15 cellular contexts compared by ENCODE assay signal in the genomic region with DNA sequence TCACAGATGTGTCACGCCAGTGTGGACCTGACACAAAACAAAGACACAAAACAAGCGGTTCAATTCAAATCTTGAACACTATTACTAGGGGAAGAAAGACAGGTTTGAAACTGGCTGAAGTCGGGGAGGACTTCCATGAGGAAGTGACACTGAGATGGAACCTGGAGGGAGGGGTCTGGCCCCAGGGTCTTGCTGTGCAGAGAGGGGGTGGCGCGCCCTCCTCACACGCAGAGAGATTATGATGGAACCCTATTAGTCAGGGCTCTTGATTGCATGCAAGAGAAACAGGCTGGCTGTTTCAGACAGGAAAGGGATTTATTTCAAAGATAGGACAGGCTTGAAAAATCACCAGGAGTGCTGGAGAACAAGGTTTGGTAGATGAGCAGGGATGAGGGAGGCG.
A peak's percentile ranks its signal among the peaks of the same experiment; 100 is the strongest.
DNase-seq lines count a peak whose midpoint lies in the region; ATAC-seq and TF ChIP-seq lines count a peak whose summit lies in the region.
"Had no signal": no experiment of that assay in that cellular context is flagged by ENCODE, and none has a peak within 500 bp of the region (broad histone marks: within the 10 kb centered on the region; RNA-seq: fewer than 3 reads in every experiment).

No MANE protein-coding gene starts in this region.

- H3K4me3 Mint-ChIP-seq in type B pancreatic cell = no peak overlapping the region
- H3K4me3 Mint-ChIP-seq: CD4-positive, CD25-positive, alpha-beta regulatory T cell; IgD-negative memory B cell had no signal

- H3K9me3 Mint-ChIP-seq in type B pancreatic cell = peaks cover 6% of the 10 kb centered on the region
- H3K9me3 Mint-ChIP-seq: CD4-positive, CD25-positive, alpha-beta regulatory T cell; IgD-negative memory B cell had no signal

- CTCF ChIA-PET in SK-N-SH (lab: Yijun Ruan, JAX) = no interaction called here

- no peak overlapping the region for H3K4me2 ChIP-seq in SK-N-SH

- WGBS in SK-N-SH (ENCODE audit: low lambda C conversion rate) = 43% methylated on average over 7 of the region's 7 CpGs
- 93 to 94% methylated on average over 7 of the region's 7 CpGs for WGBS in thyroid gland, 2 donors

- no peak for TF ChIP-seq EP300 in SK-N-SH (IDR thresholded peaks at IDR 0.05; ENCODE audit: borderline replicate concordance in 1 of 2, low read depth in 1 of 2, low read length in 1 of 2)

- peak; percentile 8 for DNase-seq in activated CD8-positive, alpha-beta memory T cell treated with anti-CD3 and anti-CD28 coated beads, Interleukin-2, amount 50 U/mL, for 48 hours
- DNase-seq in activated CD8-positive, alpha-beta memory T cell treated with anti-CD3 and anti-CD28 coated beads, Interleukin-2, amount 50 U/mL, for 4 hours = no peak
- DNase-seq in MV-4-11 (lab: John Stamatoyannopoulos, UW) (peak; percentile 75), iPS-NIHi7 (ENCODE audit: extremely low spot score) (peak; percentile 5), type B pancreatic cell (ENCODE audit: extremely low spot score, unreplicated experiment) (no peak), SK-N-SH (no peak), thyroid gland (no peak)
- DNase-seq: CD4-positive, CD25-positive, alpha-beta regulatory T cell; DMS53; NCI-H1436 treated with DMSO at 0.1 percent for 48 hours; NCI-H2081 treated with DMSO at 0.1 percent for 48 hours; NCI-H524 had no signal

- H3K36me3 ChIP-seq in SK-N-SH (replicated peaks in 1 of 2; ENCODE audit: control insufficient read depth in 1 of 2, insufficient read depth in 2 of 2, low read length in 1 of 2) = no peaks in the 10 kb centered on the region
- H3K36me3 ChIP-seq in thyroid gland = no peaks in the 10 kb centered on the region

- H2AFZ ChIP-seq in SK-N-SH (ENCODE audit: low read depth) = no peak overlapping the region
- H2AFZ ChIP-seq: GM23248 had no signal

- H3K9me3 ChIP-seq in SK-N-SH (no peaks in the 10 kb centered on the region; the same call in 1 of the 2 replicates), thyroid gland (no peaks in the 10 kb centered on the region)

- no peak for ATAC-seq in HG03108 (IDR thresholded peaks at IDR 0.05; ENCODE audit: unreplicated experiment)

- H3K27ac ChIP-seq in SK-N-SH (ENCODE audit: low read depth in 2 of 2, low read length in 1 of 2) = no peak overlapping the region
- H3K27ac ChIP-seq in thyroid gland = no peak overlapping the region
- H3K27ac ChIP-seq: GM23248 had no signal

- intact Hi-C loops in thyroid gland (cut with DNase I) = no loop called here

- POLR2A ChIA-PET in SK-N-SH (lab: Yijun Ruan, JAX) = no interaction called here

- H3K9ac ChIP-seq in SK-N-SH = no peak overlapping the region
- H3K9ac ChIP-seq: GM23248 had no signal

- H3F3A ChIP-seq in SK-N-SH (replicated peaks; ENCODE audit: insufficient read depth) = no peaks in the 10 kb centered on the region

- no peaks in the 10 kb centered on the region for H3K9me2 ChIP-seq in SK-N-SH

- no peaks in the 10 kb centered on the region for H3K27me3 Mint-ChIP-seq in type B pancreatic cell

- no peaks in the 10 kb centered on the region for H4K20me1 ChIP-seq in SK-N-SH (ENCODE audit: insufficient read depth)

- no peak for TF ChIP-seq RAD21 in SK-N-SH (IDR thresholded peaks at IDR 0.05; ENCODE audit: low read length)

- H3K4me1 ChIP-seq in SK-N-SH (ENCODE audit: control insufficient read depth in 1 of 2, insufficient read depth in 2 of 2, low read depth in 1 of 2, low read length in 1 of 2) = no peaks in the 10 kb centered on the region
- no peaks in the 10 kb centered on the region for H3K4me1 ChIP-seq in thyroid gland

- H3K4me3 ChIP-seq in SK-N-SH (ENCODE audit: low read depth in 2 of 2, low read length in 1 of 2) = no peak overlapping the region
- no peak overlapping the region for H3K4me3 ChIP-seq in thyroid gland (replicated peaks in 1 of 3)
- H3K4me3 ChIP-seq: GM23248 had no signal

- H3K4me1 Mint-ChIP-seq in type B pancreatic cell (ENCODE audit: unreplicated experiment) = peaks cover 7% of the 10 kb centered on the region
- H3K4me1 Mint-ChIP-seq: CD4-positive, CD25-positive, alpha-beta regulatory T cell had no signal

- no peak for TF ChIP-seq CTCF in type B pancreatic cell (conservative IDR thresholded peaks at IDR 0.05)
- TF ChIP-seq CTCF in SK-N-SH (IDR thresholded peaks at IDR 0.05) = no peak
- TF ChIP-seq CTCF in thyroid gland (IDR thresholded peaks at IDR 0.05) = no peak

- TF ChIP-seq POLR2A in thyroid gland (IDR thresholded peaks at IDR 0.05) = no peak

- no peaks in the 10 kb centered on the region for H3K36me3 Mint-ChIP-seq in type B pancreatic cell
- H3K36me3 Mint-ChIP-seq: CD4-positive, CD25-positive, alpha-beta regulatory T cell had no signal

- H3K27me3 ChIP-seq in SK-N-SH (ENCODE audit: insufficient read depth) (no peaks in the 10 kb centered on the region), thyroid gland (no peaks in the 10 kb centered on the region)

- H3K27ac Mint-ChIP-seq in type B pancreatic cell = peak overlapping the region; percentile 33
- H3K27ac Mint-ChIP-seq: CD4-positive, CD25-positive, alpha-beta regulatory T cell; IgD-negative memory B cell had no signal

- H3K79me2 ChIP-seq in SK-N-SH (ENCODE audit: insufficient read depth) = no peaks in the 10 kb centered on the region

TF ChIP-seq in SK-N-SH, 30 proteins besides CTCF, POLR2A, EP300 and RAD21 (continues in another document):
- TF ChIP-seq NFIC (IDR thresholded peaks at IDR 0.05; ENCODE audit: borderline replicate concordance) = no peak
- TF ChIP-seq SIN3A (IDR thresholded peaks at IDR 0.05; ENCODE audit: borderline replicate concordance, low read depth, low read length) = no peak
- TF ChIP-seq GABPA (IDR thresholded peaks at IDR 0.05; ENCODE audit: low read depth) = no peak
- TF ChIP-seq TEAD4 (IDR thresholded peaks at IDR 0.05; ENCODE audit: borderline replicate concordance, insufficient read depth) = no peak
- TF ChIP-seq, protein P1, sequence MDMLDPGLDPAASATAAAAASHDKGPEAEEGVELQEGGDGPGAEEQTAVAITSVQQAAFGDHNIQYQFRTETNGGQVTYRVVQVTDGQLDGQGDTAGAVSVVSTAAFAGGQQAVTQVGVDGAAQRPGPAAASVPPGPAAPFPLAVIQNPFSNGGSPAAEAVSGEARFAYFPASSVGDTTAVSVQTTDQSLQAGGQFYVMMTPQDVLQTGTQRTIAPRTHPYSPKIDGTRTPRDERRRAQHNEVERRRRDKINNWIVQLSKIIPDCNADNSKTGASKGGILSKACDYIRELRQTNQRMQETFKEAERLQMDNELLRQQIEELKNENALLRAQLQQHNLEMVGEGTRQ (IDR thresholded peaks at IDR 0.05; ENCODE audit: borderline replicate concordance, low read depth, low read length) = no peak
- no peak for TF ChIP-seq SMC3 (IDR thresholded peaks at IDR 0.05; ENCODE audit: low read depth, low read length)
- TF ChIP-seq GATA2 (CRISPR knock-in tag; IDR thresholded peaks at IDR 0.05) = no peak
- no peak for TF ChIP-seq EZH2phosphoT487 (IDR thresholded peaks at IDR 0.05; ENCODE audit: borderline replicate concordance, low read depth)
- TF ChIP-seq RXRA (IDR thresholded peaks at IDR 0.05; ENCODE audit: borderline replicate concordance, low read depth) = no peak
- TF ChIP-seq, protein P2, sequence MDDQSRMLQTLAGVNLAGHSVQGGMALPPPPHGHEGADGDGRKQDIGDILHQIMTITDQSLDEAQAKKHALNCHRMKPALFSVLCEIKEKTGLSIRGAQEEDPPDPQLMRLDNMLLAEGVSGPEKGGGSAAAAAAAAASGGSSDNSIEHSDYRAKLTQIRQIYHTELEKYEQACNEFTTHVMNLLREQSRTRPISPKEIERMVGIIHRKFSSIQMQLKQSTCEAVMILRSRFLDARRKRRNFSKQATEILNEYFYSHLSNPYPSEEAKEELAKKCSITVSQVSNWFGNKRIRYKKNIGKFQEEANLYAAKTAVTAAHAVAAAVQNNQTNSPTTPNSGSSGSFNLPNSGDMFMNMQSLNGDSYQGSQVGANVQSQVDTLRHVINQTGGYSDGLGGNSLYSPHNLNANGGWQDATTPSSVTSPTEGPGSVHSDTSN (IDR thresholded peaks at IDR 0.05) = no peak
- TF ChIP-seq JUND (IDR thresholded peaks at IDR 0.05) = no peak
- TF ChIP-seq, protein P3, sequence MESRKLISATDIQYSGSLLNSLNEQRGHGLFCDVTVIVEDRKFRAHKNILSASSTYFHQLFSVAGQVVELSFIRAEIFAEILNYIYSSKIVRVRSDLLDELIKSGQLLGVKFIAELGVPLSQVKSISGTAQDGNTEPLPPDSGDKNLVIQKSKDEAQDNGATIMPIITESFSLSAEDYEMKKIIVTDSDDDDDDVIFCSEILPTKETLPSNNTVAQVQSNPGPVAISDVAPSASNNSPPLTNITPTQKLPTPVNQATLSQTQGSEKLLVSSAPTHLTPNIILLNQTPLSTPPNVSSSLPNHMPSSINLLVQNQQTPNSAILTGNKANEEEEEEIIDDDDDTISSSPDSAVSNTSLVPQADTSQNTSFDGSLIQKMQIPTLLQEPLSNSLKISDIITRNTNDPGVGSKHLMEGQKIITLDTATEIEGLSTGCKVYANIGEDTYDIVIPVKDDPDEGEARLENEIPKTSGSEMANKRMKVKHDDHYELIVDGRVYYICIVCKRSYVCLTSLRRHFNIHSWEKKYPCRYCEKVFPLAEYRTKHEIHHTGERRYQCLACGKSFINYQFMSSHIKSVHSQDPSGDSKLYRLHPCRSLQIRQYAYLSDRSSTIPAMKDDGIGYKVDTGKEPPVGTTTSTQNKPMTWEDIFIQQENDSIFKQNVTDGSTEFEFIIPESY (IDR thresholded peaks at IDR 0.05; ENCODE audit: borderline replicate concordance, low read depth) = no peak

Comparison
In these comparisons a context has a peak if more than half of its experiments do, and no peak if none do; other contexts are left out.
1. DNase-seq: peak in activated CD8-positive, alpha-beta memory T cell treated with anti-CD3 and anti-CD28 coated beads, Interleukin-2, amount 50 U/mL, for 48 hours (single experiment), MV-4-11 (single experiment) and iPS-NIHi7 (single experiment); none in activated CD8-positive, alpha-beta memory T cell treated with anti-CD3 and anti-CD28 coated beads, Interleukin-2, amount 50 U/mL, for 4 hours (single experiment), type B pancreatic cell (single experiment), SK-N-SH (single experiment) and thyroid gland (0 of 2).